1 cellular context compared by ENCODE assay signal in the genomic region with DNA sequence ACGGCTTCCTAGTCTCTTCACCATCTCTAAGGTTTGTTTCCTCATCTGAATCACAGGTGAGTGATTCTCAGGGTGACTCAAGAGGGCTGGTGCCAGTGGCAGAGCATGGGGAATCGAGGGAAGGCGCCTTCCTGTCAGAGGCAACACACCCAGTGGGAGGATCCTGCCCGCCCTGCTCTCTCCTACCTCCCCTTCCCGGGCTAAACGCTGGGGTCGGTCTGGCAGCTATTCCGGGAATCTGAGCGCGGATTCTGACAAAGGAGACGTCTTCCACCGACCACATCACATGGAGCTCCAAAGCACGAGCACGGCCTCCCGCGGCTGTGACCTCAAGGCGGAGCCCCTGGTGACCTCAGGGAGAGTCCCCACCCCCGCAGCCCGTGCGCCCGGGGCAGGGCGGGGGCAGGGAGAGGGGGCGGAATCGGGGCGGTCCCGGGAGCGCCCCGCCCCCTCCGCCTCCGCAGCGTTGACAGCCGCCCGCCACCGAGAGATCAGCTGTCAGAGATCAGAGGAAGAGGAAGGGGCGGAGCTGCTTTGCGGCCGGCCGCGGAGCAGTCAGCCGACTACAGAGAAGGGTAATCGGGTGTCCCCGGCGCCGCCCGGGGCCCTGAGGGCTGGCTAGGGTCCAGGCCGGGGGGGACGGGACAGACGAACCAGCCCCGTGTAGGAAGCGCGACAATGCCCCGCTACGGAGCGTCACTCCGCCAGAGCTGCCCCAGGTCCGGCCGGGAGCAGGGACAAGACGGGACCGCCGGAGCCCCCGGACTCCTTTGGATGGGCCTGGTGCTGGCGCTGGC.
TF ChIP-seq lines count a peak whose summit lies in the region.

A gene (plus strand): TSS at position 554 of the 797 bp plus-strand sequence. CDS start 125 bp downstream, at position 679.

TF ChIP-seq in K562, 482 proteins besides CTCF, POLR2A, EP300 and RAD21 (continued from another document):
- TF ChIP-seq, protein P1, sequence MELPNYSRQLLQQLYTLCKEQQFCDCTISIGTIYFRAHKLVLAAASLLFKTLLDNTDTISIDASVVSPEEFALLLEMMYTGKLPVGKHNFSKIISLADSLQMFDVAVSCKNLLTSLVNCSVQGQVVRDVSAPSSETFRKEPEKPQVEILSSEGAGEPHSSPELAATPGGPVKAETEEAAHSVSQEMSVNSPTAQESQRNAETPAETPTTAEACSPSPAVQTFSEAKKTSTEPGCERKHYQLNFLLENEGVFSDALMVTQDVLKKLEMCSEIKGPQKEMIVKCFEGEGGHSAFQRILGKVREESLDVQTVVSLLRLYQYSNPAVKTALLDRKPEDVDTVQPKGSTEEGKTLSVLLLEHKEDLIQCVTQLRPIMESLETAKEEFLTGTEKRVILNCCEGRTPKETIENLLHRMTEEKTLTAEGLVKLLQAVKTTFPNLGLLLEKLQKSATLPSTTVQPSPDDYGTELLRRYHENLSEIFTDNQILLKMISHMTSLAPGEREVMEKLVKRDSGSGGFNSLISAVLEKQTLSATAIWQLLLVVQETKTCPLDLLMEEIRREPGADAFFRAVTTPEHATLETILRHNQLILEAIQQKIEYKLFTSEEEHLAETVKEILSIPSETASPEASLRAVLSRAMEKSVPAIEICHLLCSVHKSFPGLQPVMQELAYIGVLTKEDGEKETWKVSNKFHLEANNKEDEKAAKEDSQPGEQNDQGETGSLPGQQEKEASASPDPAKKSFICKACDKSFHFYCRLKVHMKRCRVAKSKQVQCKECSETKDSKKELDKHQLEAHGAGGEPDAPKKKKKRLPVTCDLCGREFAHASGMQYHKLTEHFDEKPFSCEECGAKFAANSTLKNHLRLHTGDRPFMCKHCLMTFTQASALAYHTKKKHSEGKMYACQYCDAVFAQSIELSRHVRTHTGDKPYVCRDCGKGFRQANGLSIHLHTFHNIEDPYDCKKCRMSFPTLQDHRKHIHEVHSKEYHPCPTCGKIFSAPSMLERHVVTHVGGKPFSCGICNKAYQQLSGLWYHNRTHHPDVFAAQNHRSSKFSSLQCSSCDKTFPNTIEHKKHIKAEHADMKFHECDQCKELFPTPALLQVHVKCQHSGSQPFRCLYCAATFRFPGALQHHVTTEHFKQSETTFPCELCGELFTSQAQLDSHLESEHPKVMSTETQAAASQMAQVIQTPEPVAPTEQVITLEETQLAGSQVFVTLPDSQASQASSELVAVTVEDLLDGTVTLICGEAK (IDR thresholded peaks at IDR 0.05), result peak; percentile 68
- TF ChIP-seq, protein P1 (CRISPR knock-in tag; IDR thresholded peaks at IDR 0.05), result no peak
- 0 out of 4 replicates have a peak, but pooled peaks of 1 of the 2 experiments have one; percentile 30 for TF ChIP-seq TRIM24 (IDR thresholded peaks at IDR 0.05)
